Comparison of ENCODE assay signal across 8 cellular contexts in the genomic region with DNA sequence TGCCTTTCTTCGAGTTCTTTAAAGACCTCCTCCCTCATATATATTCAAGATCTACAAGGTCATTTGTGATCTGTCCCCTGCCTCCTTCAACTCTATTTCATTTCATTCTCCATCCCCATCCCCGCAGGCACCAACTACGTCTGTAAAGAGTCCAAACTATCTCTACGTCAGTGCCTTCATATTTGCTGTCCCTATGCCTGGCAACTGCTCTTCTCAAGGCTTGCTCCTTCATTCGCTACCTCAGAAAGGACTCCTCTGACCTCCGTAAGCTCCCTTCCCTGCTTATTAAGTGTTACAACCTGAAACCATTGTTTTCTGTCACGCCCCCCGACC. TPM values are rescaled to one million over a fixed set of nuclear protein-coding genes. Genes with fewer than 3 reads are reported as not detected.
DNase-seq lines count a peak whose midpoint lies in the region; ATAC-seq and TF ChIP-seq lines count a peak whose summit lies in the region.

No MANE protein-coding gene starts in this region.

- 0 out of 2 replicates have a peak, but pooled peaks cover 5% of the 10 kb centered on the region for H3K9me3 ChIP-seq in BLaER1
- no peaks in the 10 kb centered on the region for H3K9me3 ChIP-seq in ascending aorta
- H3K9me3 ChIP-seq in thymus (ENCODE audit: control insufficient read depth): no peaks in the 10 kb centered on the region

- WGBS in thymus: 5% methylated on average over 8 of the region's 8 CpGs

- peak overlapping the region; percentile 90 for H3K27ac ChIP-seq in BLaER1
- H3K27ac ChIP-seq in ascending aorta: peak overlapping the region in 1 of 2 donors; percentile 51
- H3K27ac ChIP-seq in thymus (ENCODE audit: low read depth): no peak overlapping the region

- peak; percentile 15 for ATAC-seq in HG02610 (IDR thresholded peaks at IDR 0.05; ENCODE audit: unreplicated experiment)

- H3K9ac ChIP-seq in BLaER1: peak overlapping the region; percentile 92

- H3K4me1 ChIP-seq in BLaER1 (peaks cover 33% of the 10 kb centered on the region), ascending aorta (peaks cover 0 to 6% of the 10 kb centered on the region in 2 donors), thymus (ENCODE audit: control insufficient read depth, insufficient read depth, low read length) (peaks cover 10% of the 10 kb centered on the region)

- no peak for TF ChIP-seq CTCF in ascending aorta (IDR thresholded peaks at IDR 0.05)

- H3K36me3 ChIP-seq in BLaER1: peaks cover 45% of the 10 kb centered on the region
- peaks cover 6 to 30% of the 10 kb centered on the region in 2 donors for H3K36me3 ChIP-seq in ascending aorta
- peaks cover 6% of the 10 kb centered on the region for H3K36me3 ChIP-seq in thymus (ENCODE audit: control insufficient read depth, insufficient read depth)

- intact Hi-C loops in ascending aorta (cut with DNase I): loop anchor here (1.0 to 5.0 kb wide), 3 partner anchors 40 to 172 kb away; a partner anchor contains a TSS

- no peak for DNase-seq in ascending aorta (ENCODE audit: low spot score in 2 of 2)
- DNase-seq in kidney tubule cell (ENCODE audit: low spot score): peak; percentile 25
- DNase-seq in NCI-H2227 treated with DMSO at 0.1 percent for 48 hours (lab: John Stamatoyannopoulos, UW): no peak
- DNase-seq in NCI-H1930 (lab: John Stamatoyannopoulos, UW): no peak
- no peak for DNase-seq in SKM-1 treated with dmso at 0.1 percent for 144 hours (lab: John Stamatoyannopoulos, UW; ENCODE audit: unreplicated experiment)

- H3K27me3 ChIP-seq in BLaER1 (no peaks in the 10 kb centered on the region), ascending aorta (no peaks in the 10 kb centered on the region), thymus (ENCODE audit: control insufficient read depth, insufficient read depth) (no peaks in the 10 kb centered on the region)

- peak overlapping the region; percentile 94 for H3K4me2 ChIP-seq in BLaER1

- H4K20me1 ChIP-seq in BLaER1: peaks cover 37% of the 10 kb centered on the region

- H3K4me3 ChIP-seq in BLaER1 (peak overlapping the region; percentile 95), ascending aorta (peak overlapping the region; percentile 82 to 98), thymus (ENCODE audit: low read length) (peak overlapping the region; percentile 53)

RNA-seq across cellular contexts. Expression of a gene that starts 0.7 kb away (rescaled TPM):
- total RNA-seq in ascending aorta: 0.21 TPM
- polyA plus RNA-seq in thymus: 29.2 TPM

RNA-seq across cellular contexts. Expression of a gene that starts 39.9 kb away (rescaled TPM):
- total RNA-seq in ascending aorta: 114 TPM
- polyA plus RNA-seq in thymus: 144 TPM

RNA-seq across cellular contexts. Expression of a gene that starts 59.1 kb away (rescaled TPM):
- total RNA-seq in ascending aorta: 35.9 TPM
- 5.9 TPM for polyA plus RNA-seq in thymus
